ENCODE assay signal across 2 cellular contexts in the genomic region with DNA sequence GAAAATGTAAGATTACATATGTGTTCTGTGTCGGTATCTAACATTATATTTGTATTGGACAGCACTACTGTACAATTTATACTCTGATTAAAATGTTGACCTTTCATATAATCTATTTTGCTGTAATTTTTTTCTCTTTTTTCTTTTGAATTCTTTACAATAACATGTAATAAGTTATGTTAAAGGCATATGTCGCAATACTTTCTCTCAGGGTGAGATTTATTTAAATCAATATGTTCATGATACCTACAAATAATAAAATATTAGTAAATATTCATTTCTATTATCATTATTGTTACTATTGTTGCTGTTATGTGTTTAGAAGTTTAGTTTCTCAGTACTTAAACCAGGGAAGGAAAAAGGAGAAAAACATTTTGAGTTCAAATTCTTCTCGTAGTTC.
TF ChIP-seq lines count a peak whose summit lies in the region.

No MANE protein-coding gene starts in this region.

TF ChIP-seq in IMR-90, 13 proteins besides CTCF, POLR2A, EP300 and RAD21:
- TF ChIP-seq FOS (IDR thresholded peaks at IDR 0.05; ENCODE audit: low read depth, low read length) (no peak), CHD1 (IDR thresholded peaks at IDR 0.05; ENCODE audit: low read depth, low read length) (no peak), CEBPB (IDR thresholded peaks at IDR 0.05; ENCODE audit: low read depth, low read length) (peak; percentile 65), MAFK (IDR thresholded peaks at IDR 0.05; ENCODE audit: low read depth, low read length) (no peak), RFX5 (IDR thresholded peaks at IDR 0.05; ENCODE audit: low read depth, low read length) (no peak)
- TF ChIP-seq, protein P1, sequence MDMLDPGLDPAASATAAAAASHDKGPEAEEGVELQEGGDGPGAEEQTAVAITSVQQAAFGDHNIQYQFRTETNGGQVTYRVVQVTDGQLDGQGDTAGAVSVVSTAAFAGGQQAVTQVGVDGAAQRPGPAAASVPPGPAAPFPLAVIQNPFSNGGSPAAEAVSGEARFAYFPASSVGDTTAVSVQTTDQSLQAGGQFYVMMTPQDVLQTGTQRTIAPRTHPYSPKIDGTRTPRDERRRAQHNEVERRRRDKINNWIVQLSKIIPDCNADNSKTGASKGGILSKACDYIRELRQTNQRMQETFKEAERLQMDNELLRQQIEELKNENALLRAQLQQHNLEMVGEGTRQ (IDR thresholded peaks at IDR 0.05; ENCODE audit: low read depth, low read length) = no peak
TF ChIP-seq in IMR-90: peak in this region for 1.

TF ChIP-seq in H1, 55 proteins besides CTCF, POLR2A, EP300 and RAD21:
- TF ChIP-seq CEBPB (IDR thresholded peaks at IDR 0.05; ENCODE audit: low read depth, low read length) (peak; percentile 61; the same call in 1 of the 2 replicates), NRF1 (IDR thresholded peaks at IDR 0.05; ENCODE audit: low read depth, low read length) (no peak)
